Comparison of ENCODE assay signal across 19 cellular contexts in the genomic region with DNA sequence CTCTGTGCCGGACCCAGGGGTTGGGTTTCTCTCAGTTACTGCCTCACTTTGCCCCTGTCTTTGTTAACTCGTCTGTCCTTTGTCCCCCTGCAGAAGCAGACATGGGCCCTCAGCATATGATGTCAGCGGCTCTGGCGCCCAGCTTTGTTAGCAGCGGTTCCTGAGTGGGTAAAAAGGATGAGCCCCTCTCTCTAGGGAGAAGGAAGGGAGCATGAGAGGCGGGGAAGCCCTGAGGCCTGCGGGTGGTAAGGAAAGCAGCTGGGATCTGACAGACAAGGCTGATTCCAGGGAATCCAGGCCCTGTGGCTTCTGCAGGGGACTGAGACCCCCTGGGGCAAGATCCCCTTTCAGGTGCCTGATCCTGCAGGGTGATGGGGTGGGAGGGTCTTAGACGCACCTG. TPM values are rescaled to one million over a fixed set of nuclear protein-coding genes. Genes with fewer than 3 reads are reported as not detected.
DNase-seq lines count a peak whose midpoint lies in the region; ATAC-seq and TF ChIP-seq lines count a peak whose summit lies in the region.
"Had no signal": no experiment of that assay in that cellular context is flagged by ENCODE, and none has a peak within 500 bp of the region (broad histone marks: within the 10 kb centered on the region; RNA-seq: fewer than 3 reads in every experiment).

No MANE protein-coding gene starts in this region.

- H3K27ac ChIP-seq in VCaP (peak overlapping the region; percentile 95), urinary bladder (ENCODE audit: low read depth) (peak overlapping the region; percentile 65)
- H3K27ac ChIP-seq: KMS-11, right lobe of liver had no signal

- H3K9me3 Mint-ChIP-seq in nephron progenitor cell: no peaks in the 10 kb centered on the region
- no peaks in the 10 kb centered on the region for H3K9me3 Mint-ChIP-seq in activated T-helper 2 cell treated with anti-CD3 and anti-CD28 coated beads, Interferon-gamma antibody, Interleukin-2, Interleukin-4, amounts not matched to agents 10 μg/mL and 5 μg/mL and 100 μg/mL, durations not matched to agents 14 hours and 24 hours and 36 hours
- H3K9me3 Mint-ChIP-seq: activated CD4-positive, alpha-beta memory T cell treated with anti-CD3 and anti-CD28 coated beads for 36 hours had no signal

- H3K4me1 Mint-ChIP-seq in nephron progenitor cell: peaks cover 55% of the 10 kb centered on the region
- peaks cover 5% of the 10 kb centered on the region for H3K4me1 Mint-ChIP-seq in activated T-helper 2 cell treated with anti-CD3 and anti-CD28 coated beads, Interferon-gamma antibody, Interleukin-2, Interleukin-4, amounts not matched to agents 10 μg/mL and 5 μg/mL and 100 μg/mL, durations not matched to agents 14 hours and 24 hours and 36 hours (ENCODE audit: low read depth)

- H3K4me3 Mint-ChIP-seq in nephron progenitor cell: no peak overlapping the region
- no peak overlapping the region for H3K4me3 Mint-ChIP-seq in activated T-helper 2 cell treated with anti-CD3 and anti-CD28 coated beads, Interferon-gamma antibody, Interleukin-2, Interleukin-4, amounts not matched to agents 10 μg/mL and 5 μg/mL and 100 μg/mL, durations not matched to agents 14 hours and 24 hours and 36 hours (ENCODE audit: low read depth)
- H3K4me3 Mint-ChIP-seq: activated CD4-positive, alpha-beta memory T cell treated with anti-CD3 and anti-CD28 coated beads for 36 hours had no signal

- no peaks in the 10 kb centered on the region for H3K4me1 ChIP-seq in urinary bladder (ENCODE audit: insufficient read depth)
- H3K4me1 ChIP-seq: right lobe of liver had no signal

- H3K27ac Mint-ChIP-seq in nephron progenitor cell: peak overlapping the region; percentile 88
- H3K27ac Mint-ChIP-seq in activated T-helper 2 cell treated with anti-CD3 and anti-CD28 coated beads, Interferon-gamma antibody, Interleukin-2, Interleukin-4, amounts not matched to agents 10 μg/mL and 5 μg/mL and 100 μg/mL, durations not matched to agents 14 hours and 24 hours and 36 hours: no peak overlapping the region
- H3K27ac Mint-ChIP-seq: activated CD4-positive, alpha-beta memory T cell treated with anti-CD3 and anti-CD28 coated beads for 36 hours had no signal

- ATAC-seq in HG03439 (IDR thresholded peaks at IDR 0.05; ENCODE audit: unreplicated experiment): no peak
- ATAC-seq: HCT116, right lobe of liver had no signal

- H3K4me3 ChIP-seq in urinary bladder (ENCODE audit: low read depth, low read length): no peak overlapping the region
- H3K4me3 ChIP-seq: right lobe of liver had no signal

- intact Hi-C loops in activated T-helper 2 cell treated with anti-CD3 and anti-CD28 coated beads, Interferon-gamma antibody, Interleukin-2, Interleukin-4, amounts not matched to agents 10 μg/mL and 5 μg/mL and 100 μg/mL, durations not matched to agents 14 hours and 24 hours and 36 hours (cut with micrococcal nuclease): no loop called here

- H3K36me3 Mint-ChIP-seq in nephron progenitor cell (ENCODE audit: low read depth): peaks cover 18% of the 10 kb centered on the region
- peaks cover 21% of the 10 kb centered on the region for H3K36me3 Mint-ChIP-seq in activated T-helper 2 cell treated with anti-CD3 and anti-CD28 coated beads, Interferon-gamma antibody, Interleukin-2, Interleukin-4, amounts not matched to agents 10 μg/mL and 5 μg/mL and 100 μg/mL, durations not matched to agents 14 hours and 24 hours and 36 hours (ENCODE audit: low read depth)

- no peaks in the 10 kb centered on the region for H3K36me3 ChIP-seq in urinary bladder (ENCODE audit: insufficient read depth)
- H3K36me3 ChIP-seq: right lobe of liver had no signal

- TF ChIP-seq CTCF in VCaP (conservative IDR thresholded peaks at IDR 0.05): no peak
- no peak for TF ChIP-seq CTCF in nephron progenitor cell (IDR thresholded peaks at IDR 0.05)

- peaks cover 11% of the 10 kb centered on the region for H3K27me3 Mint-ChIP-seq in nephron progenitor cell (ENCODE audit: low read depth, poor library complexity)
- H3K27me3 Mint-ChIP-seq in activated T-helper 2 cell treated with anti-CD3 and anti-CD28 coated beads, Interferon-gamma antibody, Interleukin-2, Interleukin-4, amounts not matched to agents 10 μg/mL and 5 μg/mL and 100 μg/mL, durations not matched to agents 14 hours and 24 hours and 36 hours (ENCODE audit: low read depth): no peaks in the 10 kb centered on the region
- H3K27me3 Mint-ChIP-seq: activated CD4-positive, alpha-beta memory T cell treated with anti-CD3 and anti-CD28 coated beads for 36 hours had no signal

- DNase-seq in NCI-H146 (lab: John Stamatoyannopoulos, UW) (peak; percentile 74), nephron progenitor cell (no peak), hepatic stellate cell (ENCODE audit: low spot score) (no peak)
- no peak for DNase-seq in activated T-helper 2 cell treated with anti-CD3 and anti-CD28 coated beads, Interferon-gamma antibody, Interleukin-2, Interleukin-4, amounts not matched to agents 10 μg/mL and 5 μg/mL and 100 μg/mL, durations not matched to agents 14 hours and 24 hours and 36 hours (ENCODE audit: low spot score)
- DNase-seq: activated CD4-positive, alpha-beta memory T cell treated with anti-CD3 and anti-CD28 coated beads for 36 hours; activated gamma-delta T cell; AML-193; mammary epithelial cell; MV-4-11; NCI-H1694 treated with DMSO at 0.1 percent for 48 hours; right lobe of liver; SK-N-SH; stimulated activated CD4-positive, alpha-beta T cell treated with anti-CD3 and anti-CD28 coated beads, Interleukin-15, amount 100 ng/mL, for 24 hours; stimulated activated CD8-positive, alpha-beta memory T cell treated with anti-CD3 and anti-CD28 coated beads, Interleukin-4, amount 100 ng/mL, for 48 hours had no signal

- WGBS in urinary bladder: 86% methylated on average over 8 of the region's 8 CpGs

RNA-seq across cellular contexts. Expression of gene MCM5, which starts 51.7 kb away (rescaled TPM):
- 24.7 TPM for total RNA-seq in urinary bladder
- 22.2 TPM for polyA plus RNA-seq in urinary bladder
- 270 and 286 TPM in 2 replicates for total RNA-seq in activated T-helper 2 cell treated with anti-CD3 and anti-CD28 coated beads, Interferon-gamma antibody, Interleukin-2, Interleukin-4, amounts not matched to agents 10 μg/mL and 5 μg/mL and 100 μg/mL, durations not matched to agents 14 hours and 24 hours and 36 hours

Comparison
In these comparisons a context has a peak if more than half of its experiments do, and no peak if none do; other contexts are left out.
1. RNA of gene MCM5, which starts 51.7 kb away (total RNA-seq): 270 to 286 TPM in activated T-helper 2 cell treated with anti-CD3 and anti-CD28 coated beads, Interferon-gamma antibody, Interleukin-2, Interleukin-4, amounts not matched to agents 10 μg/mL and 5 μg/mL and 100 μg/mL, durations not matched to agents 14 hours and 24 hours and 36 hours; 24.7 TPM in urinary bladder (single experiment); every median in the first group is over 10 times any median in the second.